In the genomic region with DNA sequence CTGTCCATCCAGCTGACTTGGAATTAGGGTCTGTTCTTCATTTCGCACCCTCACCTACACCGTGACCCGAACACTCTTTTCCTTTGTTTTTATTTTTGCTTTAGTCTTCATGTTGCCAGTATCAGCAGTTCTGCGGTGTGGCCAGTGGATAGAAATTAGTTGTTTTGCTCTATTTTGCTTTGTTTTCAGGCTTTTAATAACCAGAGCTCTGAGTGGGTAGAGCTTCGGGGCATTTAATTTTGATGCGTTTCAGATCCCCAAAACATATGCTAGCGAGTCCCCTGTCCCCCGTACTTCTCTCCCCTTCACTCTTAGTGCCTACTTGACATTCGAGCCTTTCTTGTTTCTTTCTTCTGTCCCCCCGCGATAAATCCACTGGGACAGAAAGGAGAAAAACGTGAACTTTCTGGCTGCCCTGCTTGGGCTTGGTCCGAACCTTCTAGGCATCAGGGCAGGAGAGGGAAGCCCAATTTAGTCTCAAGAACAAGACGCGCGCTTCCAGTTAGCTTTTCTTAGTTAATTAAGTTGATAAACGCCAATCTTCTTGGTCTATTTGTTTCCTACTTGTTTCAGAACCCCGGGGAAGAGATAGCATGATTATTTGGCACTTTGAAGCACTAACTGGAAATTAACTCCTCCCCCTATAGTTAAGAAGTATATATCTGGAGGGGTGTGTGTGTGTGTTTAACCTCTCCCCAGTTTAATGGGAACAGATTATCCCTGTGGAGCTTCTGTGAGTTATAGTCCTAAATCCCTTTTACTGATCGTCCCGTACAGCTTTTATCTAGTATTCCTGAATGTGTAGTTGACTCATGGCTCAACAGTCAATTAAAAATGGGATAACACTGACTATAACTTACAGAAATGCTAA, we compare ENCODE assay signal across 8 cellular contexts. TPM values are rescaled to one million over a fixed set of nuclear protein-coding genes. Genes with fewer than 3 reads are reported as not detected.
DNase-seq lines count a peak whose midpoint lies in the region; ATAC-seq, FAIRE-seq and TF ChIP-seq lines count a peak whose summit lies in the region.

No MANE protein-coding gene starts in this region.

- H3K36me3 ChIP-seq in bronchial epithelial cell (ENCODE audit: control insufficient read depth, insufficient read depth, low read length): no peaks in the 10 kb centered on the region
- H3K36me3 ChIP-seq in upper lobe of left lung: peaks cover 0 to 9% (median 0%) of the 10 kb centered on the region in 4 donors

- peak overlapping the region; percentile 98 to 99 (median 99) for H3K27ac ChIP-seq in upper lobe of left lung

- H3K9me3 ChIP-seq in upper lobe of left lung: no peaks in the 10 kb centered on the region

- H3K4me3 ChIP-seq in bronchial epithelial cell (ENCODE audit: low read depth, low read length) (peak overlapping the region; percentile 58), upper lobe of left lung (peak overlapping the region; percentile 41 to 93 (median 76))

- no peak for TF ChIP-seq POLR2A in upper lobe of left lung (IDR thresholded peaks at IDR 0.05)

- WGBS in upper lobe of left lung, 2 donors: 2 to 3% methylated on average over 20 of the region's 20 CpGs

- DNase-seq in NCI-H1417 (lab: John Stamatoyannopoulos, UW): peak in 2 of 3 experiments; percentile 56 to 63
- no peak for DNase-seq in NCI-H1417 treated with DMSO at 0.1 percent for 48 hours (lab: John Stamatoyannopoulos, UW)
- peak; percentile 66 for DNase-seq in NCI-H2227 treated with DMSO at 0.1 percent for 48 hours (lab: John Stamatoyannopoulos, UW)
- peak; percentile 30 for DNase-seq in bronchial epithelial cell (ENCODE audit: low read depth)
- peak; percentile 7 to 31 for DNase-seq in lung microvascular endothelial cell (ENCODE audit: low read depth in 2 of 2)
- DNase-seq in upper lobe of left lung: no peak
- DNase-seq in NCI-H2081 treated with DMSO at 0.1 percent for 48 hours (lab: John Stamatoyannopoulos, UW): no peak

- H3K27me3 ChIP-seq in bronchial epithelial cell (ENCODE audit: control insufficient read depth, insufficient read depth, low read length): no peaks in the 10 kb centered on the region
- no peaks in the 10 kb centered on the region for H3K27me3 ChIP-seq in upper lobe of left lung

- no peak for ATAC-seq in upper lobe of left lung (ENCODE audit: low FRiP score in 2 of 2)
- ATAC-seq in HG02981 (IDR thresholded peaks at IDR 0.05; ENCODE audit: unreplicated experiment): no peak

- peaks cover 10 to 30% (median 20%) of the 10 kb centered on the region in 4 donors for H3K4me1 ChIP-seq in upper lobe of left lung

- no peak for TF ChIP-seq EP300 in upper lobe of left lung (IDR thresholded peaks at IDR 0.05)

- TF ChIP-seq CTCF in bronchial epithelial cell (IDR thresholded peaks at IDR 0.05; ENCODE audit: insufficient read depth, low read length, severe bottlenecking): no peak
- TF ChIP-seq CTCF in upper lobe of left lung (IDR thresholded peaks at IDR 0.05): no peak

- no peak for FAIRE-seq in bronchial epithelial cell (lab: Jason Lieb, UNC)

RNA-seq across cellular contexts. Expression of gene SWT1, which starts 0.9 kb away (rescaled TPM):
- total RNA-seq in bronchial epithelial cell (2.6 and 2.9 TPM in 2 replicates), lung microvascular endothelial cell (3.5 and 6.0 TPM in 2 replicates), upper lobe of left lung (10 to 100 TPM in 2 of 6 donors, 1 to 10 TPM in 4; 3.1 to 15.7 (median 6.0) TPM)

RNA-seq across cellular contexts. Expression of gene TRMT1L, which starts 1.1 kb away (rescaled TPM):
- 17.4 and 21.9 TPM in 2 replicates for total RNA-seq in bronchial epithelial cell
- total RNA-seq in lung microvascular endothelial cell: 10.7 TPM in 2 replicates
- total RNA-seq in upper lobe of left lung: 10 to 100 TPM in 4 of 6 donors, 1 to 10 TPM in 2; 7.3 to 42.2 (median 13.6) TPM

Comparison
In these comparisons a context has a peak if more than half of its experiments do, and no peak if none do; other contexts are left out.
1. DNase-seq: peak in NCI-H1417 (2 of 3), NCI-H2227 treated with DMSO at 0.1 percent for 48 hours (single experiment), bronchial epithelial cell (single experiment) and lung microvascular endothelial cell (2 of 2); none in NCI-H1417 treated with DMSO at 0.1 percent for 48 hours (single experiment), upper lobe of left lung (0 of 2) and NCI-H2081 treated with DMSO at 0.1 percent for 48 hours (single experiment).